ENCODE assay signal across 29 cellular contexts in genomic region chrY:8151561-8151960, GRCh38.
"Had no signal": no experiment of that assay in that cellular context is flagged by ENCODE, and none has a peak within 500 bp of the region (broad histone marks: within the 10 kb centered on the region; RNA-seq: fewer than 3 reads in every experiment).

No MANE protein-coding gene starts in this region.

- H3K4me3 ChIP-seq: colonic mucosa, esophagus muscularis mucosa, gastrocnemius medialis had no signal

- H3K27ac ChIP-seq: brain microvascular endothelial cell, colonic mucosa, esophagus muscularis mucosa, foreskin keratinocyte, WERI-Rb-1 had no signal

- DNase-seq: activated B cell treated with CpG ODN at 0.5 μM for 24 hours; activated CD4-positive, alpha-beta T cell treated with anti-CD3 and anti-CD28 coated beads for 48 hours; activated CD4-positive, alpha-beta T cell treated with anti-CD3 and anti-CD28 coated beads, Interleukin-2, amount 50 U/mL, for 1 hour; activated CD4-positive, alpha-beta T cell treated with anti-CD3 and anti-CD28 coated beads, Interleukin-2, amount 50 U/mL, for 48 hours; activated CD8-positive, alpha-beta memory T cell treated with anti-CD3 and anti-CD28 coated beads for 24 hours; activated CD8-positive, alpha-beta T cell treated with anti-CD3 and anti-CD28 coated beads for 36 hours; activated effector memory CD4-positive, alpha-beta T cell treated with Interleukin-2 at 50 U/mL for 16 hours; activated gamma-delta T cell treated with Interleukin-2 at 50 U/mL for 16 hours; activated naive CD4-positive, alpha-beta T cell treated with anti-CD3 and anti-CD28 coated beads, Interleukin-2, amount 50 U/mL, for 16 hours; activated naive CD4-positive, alpha-beta T cell treated with Interleukin-2 at 50 U/mL for 16 hours; activated T-cell treated with anti-CD3 and anti-CD28 coated beads, Interleukin-2, amount 50 U/mL, for 4 hours; amniotic stem cell; anterior cingulate cortex; brain microvascular endothelial cell; colonic mucosa; effector CD8-positive, alpha-beta T cell; erythroblast; foreskin keratinocyte; gastrocnemius medialis; glutamatergic neuron; T-helper 1 cell; T-helper 17 cell; T1000; WERI-Rb-1 had no signal

- H3K9me3 Mint-ChIP-seq: activated B cell treated with CpG ODN at 0.5 μM for 24 hours; activated CD8-positive, alpha-beta T cell treated with anti-CD3 and anti-CD28 coated beads for 36 hours; activated T-cell treated with anti-CD3 and anti-CD28 coated beads, Interleukin-2, amount 50 U/mL, for 4 hours; central memory CD8-positive, alpha-beta T cell; T-helper 2 cell treated with Interferon-gamma antibody and Interleukin-4, amounts not matched to agents 5 μg/mL and 100 μg/mL, for 36 hours had no signal

- H3K27me3 ChIP-seq: brain microvascular endothelial cell, colonic mucosa, esophagus muscularis mucosa, foreskin keratinocyte, gastrocnemius medialis had no signal

- H3K9me3 ChIP-seq: colonic mucosa, esophagus muscularis mucosa, gastrocnemius medialis had no signal

- H3K36me3 ChIP-seq: brain microvascular endothelial cell, colonic mucosa, esophagus muscularis mucosa, gastrocnemius medialis, WERI-Rb-1 had no signal

- H3K4me3 Mint-ChIP-seq: activated B cell treated with CpG ODN at 0.5 μM for 24 hours; activated CD8-positive, alpha-beta T cell treated with anti-CD3 and anti-CD28 coated beads for 36 hours; activated naive CD8-positive, alpha-beta T cell; activated T-cell treated with anti-CD3 and anti-CD28 coated beads, Interleukin-2, amount 50 U/mL, for 4 hours; activated T-helper 17 cell treated with anti-CD3 and anti-CD28 coated beads, Interleukin-2, amount 50 U/mL, for 72 hours; central memory CD8-positive, alpha-beta T cell; T-helper 17 cell; T-helper 2 cell treated with Interferon-gamma antibody and Interleukin-4, amounts not matched to agents 5 μg/mL and 100 μg/mL, for 36 hours had no signal

- H3K4me1 ChIP-seq: colonic mucosa, esophagus muscularis mucosa, foreskin keratinocyte, gastrocnemius medialis had no signal

- H3K4me1 Mint-ChIP-seq: activated B cell treated with CpG ODN at 0.5 μM for 24 hours; activated T-helper 17 cell treated with anti-CD3 and anti-CD28 coated beads, Interleukin-2, amount 50 U/mL, for 72 hours; central memory CD8-positive, alpha-beta T cell; T-helper 17 cell had no signal

- H3K27ac Mint-ChIP-seq: activated B cell treated with CpG ODN at 0.5 μM for 24 hours; activated CD8-positive, alpha-beta T cell treated with anti-CD3 and anti-CD28 coated beads for 36 hours; activated naive CD8-positive, alpha-beta T cell; activated T-helper 17 cell treated with anti-CD3 and anti-CD28 coated beads, Interleukin-2, amount 50 U/mL, for 72 hours; T-helper 17 cell; T-helper 2 cell treated with Interferon-gamma antibody and Interleukin-4, amounts not matched to agents 5 μg/mL and 100 μg/mL, for 36 hours had no signal

- H3K36me3 Mint-ChIP-seq: activated naive CD8-positive, alpha-beta T cell had no signal
